ENCODE assay signal across 32 cellular contexts in the genomic region with DNA sequence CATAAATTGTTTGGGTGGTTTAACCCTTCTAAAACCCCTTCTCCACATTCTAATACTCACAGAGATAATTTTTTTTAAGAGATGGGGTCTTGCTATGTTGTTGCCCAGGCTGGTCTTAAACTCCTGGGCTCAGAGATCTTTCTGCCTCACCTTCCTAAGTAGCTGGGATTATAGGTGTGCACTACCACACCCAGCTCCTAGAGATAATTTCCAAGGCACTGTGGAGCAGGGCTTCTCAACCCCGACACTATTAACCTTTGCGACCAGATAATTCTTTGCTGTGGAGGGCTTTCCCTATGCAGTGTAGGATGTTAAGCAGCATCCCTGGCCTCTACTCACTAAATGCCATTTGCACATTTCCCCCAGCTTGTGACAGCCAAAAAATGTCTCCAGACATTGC.
"Had no signal": no experiment of that assay in that cellular context is flagged by ENCODE, and none has a peak within 500 bp of the region (broad histone marks: within the 10 kb centered on the region; RNA-seq: fewer than 3 reads in every experiment).

No MANE protein-coding gene starts in this region.

- H3K27me3 Mint-ChIP-seq: activated CD4-positive, alpha-beta T cell treated with anti-CD3 and anti-CD28 coated beads for 36 hours; activated naive CD8-positive, alpha-beta T cell; activated T-cell treated with anti-CD3 and anti-CD28 coated beads, Interleukin-2, amount 50 U/mL, for 24 hours; effector memory CD8-positive, alpha-beta T cell had no signal

- H3K4me1 Mint-ChIP-seq: activated CD4-positive, alpha-beta T cell treated with anti-CD3 and anti-CD28 coated beads for 36 hours had no signal

- DNase-seq: activated CD4-positive, alpha-beta memory T cell treated with anti-CD3 and anti-CD28 coated beads for 36 hours; activated CD4-positive, alpha-beta T cell treated with anti-CD3 and anti-CD28 coated beads for 36 hours; activated CD4-positive, alpha-beta T cell treated with anti-CD3 and anti-CD28 coated beads, Interleukin-2, amount 10 ng/mL, durations not matched to agents 24 days and 14 days; activated CD4-positive, CD25-positive, alpha-beta regulatory T cell; activated CD4-positive, CD25-positive, alpha-beta regulatory T cell treated with anti-CD3 and anti-CD28 coated beads, Interleukin-2, amount 50 U/mL, for 72 hours; activated CD8-positive, alpha-beta memory T cell treated with anti-CD3 and anti-CD28 coated beads, Interleukin-2, amount 50 U/mL, for 4 hours; activated CD8-positive, alpha-beta T cell treated with anti-CD3 and anti-CD28 coated beads, Interleukin-2, amount 10 ng/mL, durations not matched to agents 7 days and 5 days; activated gamma-delta T cell; activated naive CD4-positive, alpha-beta T cell; activated naive CD4-positive, alpha-beta T cell treated with anti-CD3 and anti-CD28 coated beads, Interleukin-2, amount 50 U/mL, for 16 hours; activated T-cell treated with anti-CD3 and anti-CD28 coated beads, Interleukin-2, amount 50 U/mL, for 24 hours; activated T-cell treated with anti-CD3 and anti-CD28 coated beads, Interleukin-2, amount 50 U/mL, for 72 hours; amniotic stem cell; anterior cingulate cortex; brain microvascular endothelial cell; caudate nucleus; cortex of kidney; dermis blood vessel endothelial cell; effector CD4-positive, alpha-beta T cell; effector memory CD8-positive, alpha-beta T cell; erythroblast; foreskin melanocyte; T-helper 1 cell; T-helper 17 cell; T1000 had no signal

- H3K4me1 ChIP-seq: esophagus muscularis mucosa, gastroesophageal sphincter had no signal

- H3K27ac Mint-ChIP-seq: activated CD4-positive, alpha-beta memory T cell treated with anti-CD3 and anti-CD28 coated beads for 36 hours; activated CD4-positive, alpha-beta T cell treated with anti-CD3 and anti-CD28 coated beads for 36 hours; activated CD4-positive, alpha-beta T cell treated with anti-CD3 and anti-CD28 coated beads, Interleukin-2, amount 10 ng/mL, durations not matched to agents 24 days and 14 days; activated CD8-positive, alpha-beta memory T cell treated with anti-CD3 and anti-CD28 coated beads, Interleukin-2, amount 10 ng/mL, durations not matched to agents 7 days and 5 days; activated CD8-positive, alpha-beta T cell treated with anti-CD3 and anti-CD28 coated beads, Interleukin-2, amount 10 ng/mL, durations not matched to agents 7 days and 5 days; activated T-cell treated with anti-CD3 and anti-CD28 coated beads, Interleukin-2, amount 50 U/mL, for 24 hours; activated T-cell treated with anti-CD3 and anti-CD28 coated beads, Interleukin-2, amount 50 U/mL, for 72 hours; effector memory CD8-positive, alpha-beta T cell; T-helper 17 cell; T-helper 2 cell treated with Interferon-gamma antibody and Interleukin-4, amounts not matched to agents 5 μg/mL and 100 μg/mL, for 36 hours had no signal

- H3K9me3 ChIP-seq: esophagus muscularis mucosa, gastroesophageal sphincter had no signal

- ATAC-seq: activated CD4-positive, alpha-beta T cell treated with anti-CD3 and anti-CD28 coated beads for 36 hours; activated CD8-positive, alpha-beta memory T cell treated with anti-CD3 and anti-CD28 coated beads, Interleukin-2, amount 10 ng/mL, durations not matched to agents 7 days and 5 days; activated CD8-positive, alpha-beta T cell treated with anti-CD3 and anti-CD28 coated beads, Interleukin-2, amount 10 ng/mL, durations not matched to agents 7 days and 5 days; activated T-cell treated with anti-CD3 and anti-CD28 coated beads, Interleukin-2, amount 50 U/mL, for 72 hours; effector memory CD8-positive, alpha-beta T cell; gastroesophageal sphincter; T-helper 17 cell had no signal

- H3K27ac ChIP-seq: brain microvascular endothelial cell, esophagus muscularis mucosa, gastroesophageal sphincter had no signal

- H3K36me3 Mint-ChIP-seq: activated CD4-positive, alpha-beta memory T cell treated with anti-CD3 and anti-CD28 coated beads for 36 hours; activated CD8-positive, alpha-beta memory T cell treated with anti-CD3 and anti-CD28 coated beads, Interleukin-2, amount 10 ng/mL, durations not matched to agents 7 days and 5 days; activated naive CD8-positive, alpha-beta T cell had no signal

- H3K4me3 Mint-ChIP-seq: activated CD4-positive, alpha-beta memory T cell treated with anti-CD3 and anti-CD28 coated beads for 36 hours; activated CD4-positive, alpha-beta T cell treated with anti-CD3 and anti-CD28 coated beads for 36 hours; activated CD4-positive, alpha-beta T cell treated with anti-CD3 and anti-CD28 coated beads, Interleukin-2, amount 10 ng/mL, durations not matched to agents 24 days and 14 days; activated CD8-positive, alpha-beta memory T cell treated with anti-CD3 and anti-CD28 coated beads, Interleukin-2, amount 10 ng/mL, durations not matched to agents 7 days and 5 days; activated CD8-positive, alpha-beta T cell treated with anti-CD3 and anti-CD28 coated beads, Interleukin-2, amount 10 ng/mL, durations not matched to agents 7 days and 5 days; activated naive CD8-positive, alpha-beta T cell; activated T-cell treated with anti-CD3 and anti-CD28 coated beads, Interleukin-2, amount 50 U/mL, for 24 hours; activated T-cell treated with anti-CD3 and anti-CD28 coated beads, Interleukin-2, amount 50 U/mL, for 72 hours; effector memory CD8-positive, alpha-beta T cell; T-helper 17 cell; T-helper 2 cell treated with Interferon-gamma antibody and Interleukin-4, amounts not matched to agents 5 μg/mL and 100 μg/mL, for 36 hours had no signal

- H3K9me3 Mint-ChIP-seq: activated CD4-positive, alpha-beta memory T cell treated with anti-CD3 and anti-CD28 coated beads for 36 hours; activated CD4-positive, alpha-beta T cell treated with anti-CD3 and anti-CD28 coated beads, Interleukin-2, amount 10 ng/mL, durations not matched to agents 24 days and 14 days; activated T-cell treated with anti-CD3 and anti-CD28 coated beads, Interleukin-2, amount 50 U/mL, for 24 hours; activated T-cell treated with anti-CD3 and anti-CD28 coated beads, Interleukin-2, amount 50 U/mL, for 72 hours; effector memory CD8-positive, alpha-beta T cell; T-helper 2 cell treated with Interferon-gamma antibody and Interleukin-4, amounts not matched to agents 5 μg/mL and 100 μg/mL, for 36 hours had no signal

- H3K4me3 ChIP-seq: esophagus muscularis mucosa, gastroesophageal sphincter had no signal

- H3K27me3 ChIP-seq: brain microvascular endothelial cell, esophagus muscularis mucosa, gastroesophageal sphincter had no signal

- FAIRE-seq: astrocyte, colon had no signal

- H3K36me3 ChIP-seq: brain microvascular endothelial cell, esophagus muscularis mucosa, gastroesophageal sphincter had no signal
